ENCODE assay signal across 8 cellular contexts in genomic region chr21:39445339-39446269, GRCh38. TPM values are rescaled to one million over a fixed set of nuclear protein-coding genes. Genes with fewer than 3 reads are reported as not detected.
DNase-seq lines count a peak whose midpoint lies in the region; ATAC-seq lines count a peak whose summit lies in the region.

Gene LCA5L, minus strand, starts transcription at chr21:39445778. Its CDS starts 17,285 bp downstream, at chr21:39428493.

- DNase-seq in NCI-H1694 treated with DMSO at 0.1 percent for 48 hours (lab: John Stamatoyannopoulos, UW) = peak; percentile 70
- peak; percentile 88 to 91 (median 89) for DNase-seq in T-helper 17 cell
- DNase-seq in anterior cingulate cortex (lab: John Stamatoyannopoulos, UW) = peak; percentile 10 to 91 (median 81)
- peak; percentile 94 for DNase-seq in hepatic stellate cell (ENCODE audit: low spot score)
- DNase-seq in renal cortical epithelial cell (ENCODE audit: low read depth) = peak; percentile 69
- no peak for DNase-seq in cerebellar nuclear complex (lab: John Stamatoyannopoulos, UW)

- peaks cover 45% of the 10 kb centered on the region for H3K27me3 Mint-ChIP-seq in T-helper 17 cell

- peaks cover 6% of the 10 kb centered on the region for H3K36me3 Mint-ChIP-seq in T-helper 17 cell (ENCODE audit: low read depth)

- H3K4me3 Mint-ChIP-seq in T-helper 17 cell = peak within 1 kb of the TSS; percentile 95

- peaks cover 15% of the 10 kb centered on the region for H3K4me1 Mint-ChIP-seq in T-helper 17 cell

- peak; percentile 42 for ATAC-seq in GM18499 (IDR thresholded peaks at IDR 0.05; ENCODE audit: insufficient read depth, unreplicated experiment)
- ATAC-seq in HG02885 (IDR thresholded peaks at IDR 0.05; ENCODE audit: poor library complexity, unreplicated experiment) = peak; percentile 91
- peak; percentile 92 for ATAC-seq in T-helper 17 cell

- H3K27ac Mint-ChIP-seq in T-helper 17 cell = peak within 1 kb of the TSS; percentile 95

- H3K9me3 ChIP-seq in T-helper 17 cell (ENCODE audit: control insufficient read depth, low read length, poor library complexity, severe bottlenecking) = no peaks in the 10 kb centered on the region

RNA-seq across cellular contexts. Expression of gene LCA5L, which starts in this region (rescaled TPM):
- total RNA-seq in T-helper 17 cell = under 1 TPM in 1 of 2 donors, not detected in 1; 0.57 TPM
- total RNA-seq in renal cortical epithelial cell = 3.1 and 3.6 TPM in 2 replicates

Comparison
In these comparisons a context has a peak if more than half of its experiments do, and no peak if none do; other contexts are left out.
1. Peak in DNase-seq and ATAC-seq in T-helper 17 cell; RNA of the gene not detected or under 1 TPM.
2. ATAC-seq: peak in every context shown above with its lines; median percentile 92 in T-helper 17 cell; 91 in HG02885; 42 in GM18499.
3. DNase-seq: peak in NCI-H1694 treated with DMSO at 0.1 percent for 48 hours (single experiment), anterior cingulate cortex (58 of 58), hepatic stellate cell (single experiment) and renal cortical epithelial cell (single experiment); none in cerebellar nuclear complex (0 of 2).